ENCODE assay signal across 1 cellular context in genomic region chr3:50275996-50276761, GRCh38.
TF ChIP-seq lines count a peak whose summit lies in the region.

No MANE protein-coding gene starts in this region.

TF ChIP-seq in GM23338, 12 proteins besides CTCF, POLR2A, EP300 and RAD21:
- TF ChIP-seq POLR2AphosphoS5 (IDR thresholded peaks at IDR 0.05; ENCODE audit: low read depth): peak; percentile 40; the same call in 1 of the 2 replicates
- TF ChIP-seq CREB1 (CRISPR knock-in tag; IDR thresholded peaks at IDR 0.05; ENCODE audit: low read depth): peak; percentile 75
- TF ChIP-seq REST (IDR thresholded peaks at IDR 0.05; ENCODE audit: unreplicated experiment): no peak
